Comparison of ENCODE assay signal across 22 cellular contexts in the genomic region with DNA sequence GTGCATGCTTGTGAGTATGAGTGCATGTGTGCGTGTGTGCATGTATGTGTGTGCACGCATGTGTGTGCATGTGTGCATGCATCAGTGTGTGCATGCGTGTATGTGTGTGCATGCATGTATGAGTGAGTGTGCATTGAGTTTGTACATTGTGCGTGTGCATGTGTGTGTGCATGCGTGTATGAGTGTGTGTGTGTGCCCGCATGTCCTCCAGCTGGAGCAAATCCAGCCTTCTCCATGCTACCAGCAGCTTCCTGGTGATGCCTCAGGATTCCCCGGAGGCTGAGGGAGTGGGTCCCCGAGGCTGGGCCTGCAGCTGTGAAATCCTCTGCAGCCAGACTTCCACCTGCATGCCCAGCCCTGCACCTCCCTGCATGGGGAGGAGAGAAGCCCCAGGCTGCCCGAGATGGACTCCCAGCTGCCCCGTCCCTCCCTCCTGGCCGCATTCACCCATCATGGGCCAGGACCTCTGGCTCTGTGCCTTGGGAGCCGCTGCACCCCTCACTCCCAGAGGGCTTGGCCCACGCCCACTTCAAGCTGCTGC. TPM values are rescaled to one million over a fixed set of nuclear protein-coding genes. Genes with fewer than 3 reads are reported as not detected.
DNase-seq lines count a peak whose midpoint lies in the region; ATAC-seq, FAIRE-seq and TF ChIP-seq lines count a peak whose summit lies in the region.
"Had no signal": no experiment of that assay in that cellular context is flagged by ENCODE, and none has a peak within 500 bp of the region (broad histone marks: within the 10 kb centered on the region; RNA-seq: fewer than 3 reads in every experiment).

No MANE protein-coding gene starts in this region.

- no peak overlapping the region for H2AFZ ChIP-seq in H1 (ENCODE audit: low read length)
- no peak overlapping the region for H2AFZ ChIP-seq in neural progenitor cell (replicated peaks)
- H2AFZ ChIP-seq in trophoblast cell (ENCODE audit: insufficient read depth, low read length, poor library complexity), result no peak overlapping the region
- H2AFZ ChIP-seq: GM23338 had no signal

- FAIRE-seq in H1 (lab: Jason Lieb, UNC), result no peak
- FAIRE-seq: GM18507, H54 had no signal

- H3K4ac ChIP-seq in H1 (replicated peaks; ENCODE audit: insufficient read length, low read depth, low read length) (no peak overlapping the region), trophoblast cell (ENCODE audit: low read depth, low read length) (no peak overlapping the region)

- no peak overlapping the region for H3K9ac ChIP-seq in H1 (replicated peaks in 1 of 4; ENCODE audit: extremely low read depth in 1 of 4, low read depth in 3 of 4, low read length in 3 of 4)
- H3K9ac ChIP-seq in neural progenitor cell, result no peak overlapping the region
- no peak overlapping the region for H3K9ac ChIP-seq in trophoblast cell (ENCODE audit: low read length)

- H3K79me1 ChIP-seq in H1 (ENCODE audit: low read depth, low read length) (no peaks in the 10 kb centered on the region; the same call in 1 of the 2 replicates), trophoblast cell (ENCODE audit: low read length) (no peaks in the 10 kb centered on the region)

- H3K36me3 ChIP-seq in H1 (ENCODE audit: control insufficient read depth in 2 of 4, insufficient read depth in 4 of 4, low read length in 3 of 4) (no peaks in the 10 kb centered on the region; a peak in 1 of 8 replicates), neural progenitor cell (no peaks in the 10 kb centered on the region), trophoblast cell (ENCODE audit: control insufficient read depth in 1 of 2, insufficient read depth in 2 of 2, low read length in 2 of 2) (no peaks in the 10 kb centered on the region)
- H3K36me3 ChIP-seq: HAP-1 had no signal

- H4K91ac ChIP-seq in H1 (replicated peaks; ENCODE audit: insufficient read length, low read length), result peak overlapping the region; percentile 39
- H4K91ac ChIP-seq in trophoblast cell (ENCODE audit: low read depth, low read length), result no peak overlapping the region

- H3K23ac ChIP-seq in H1 (ENCODE audit: insufficient read length) (no peak overlapping the region), trophoblast cell (ENCODE audit: low read length) (peak overlapping the region; percentile 68)

- peak overlapping the region; percentile 23; the same call in 1 of the 2 replicates for H4K8ac ChIP-seq in H1 (ENCODE audit: extremely low read depth, insufficient read depth, low read length)
- H4K8ac ChIP-seq in trophoblast cell (ENCODE audit: low read depth, low read length), result no peak overlapping the region

- H2BK5ac ChIP-seq in H1 (ENCODE audit: low read depth, low read length), result 0 out of 2 replicates have a peak overlapping the region, but pooled peaks have one; percentile 6
- H2BK5ac ChIP-seq in trophoblast cell (ENCODE audit: low read depth, low read length, poor library complexity), result no peak overlapping the region

- H3K4me1 ChIP-seq in H1 (replicated peaks in 1 of 4; ENCODE audit: control insufficient read depth in 3 of 4, insufficient read depth in 4 of 4, low read length in 3 of 4) (peaks cover 0 to 2% (median 0%) of the 10 kb centered on the region in 4 experiments; a peak in 2 of 7 replicates), neural progenitor cell (no peaks in the 10 kb centered on the region), trophoblast cell (ENCODE audit: control insufficient read depth in 1 of 2, insufficient read depth in 2 of 2, low read length in 2 of 2) (no peaks in the 10 kb centered on the region)
- H3K4me1 ChIP-seq: HAP-1 had no signal

- no peak overlapping the region for H3K27ac Mint-ChIP-seq in natural killer cell treated with Interleukin-12 subunit alpha and Interleukin-12 subunit beta and Interleukin-15 and Interleukin-18, amount 100 ng/mL, for 72 hours
- no peak overlapping the region for H3K27ac Mint-ChIP-seq in natural killer cell
- H3K27ac Mint-ChIP-seq in neural progenitor cell, result peak overlapping the region; percentile 18
- H3K27ac Mint-ChIP-seq: GM23338, HFFc6 had no signal

- TF ChIP-seq CTCF in natural killer cell (IDR thresholded peaks at IDR 0.05) (no peak), H1 (IDR thresholded peaks at IDR 0.05; ENCODE audit: control extremely low read depth in 1 of 3, insufficient read depth in 1 of 3, low read depth in 1 of 3, low read length in 3 of 3) (no peak), neural progenitor cell (IDR thresholded peaks at IDR 0.05) (no peak)

- H2AK5ac ChIP-seq in H1 (ENCODE audit: low read depth, low read length) (no peak overlapping the region), trophoblast cell (ENCODE audit: low read length) (no peak overlapping the region)

- TF ChIP-seq RAD21 in H1 (IDR thresholded peaks at IDR 0.05 in 1 of 2, conservative IDR thresholded peaks at IDR 0.05 in 1 of 2; ENCODE audit: low read depth in 2 of 2, low read length in 2 of 2), result no peak

- WGBS in H1 (ENCODE audit: extremely low coverage in 1 of 2, insufficient coverage in 1 of 2, insufficient read length in 1 of 2, insufficient replicate concordance in 2 of 2, low coverage in 1 of 2, low lambda C conversion rate in 2 of 2, missing lambda C conversion rate in 1 of 2), 2 experiments, result 87% methylated on average over 11 of the region's 13 CpGs; no CpG with 5 or more reads in 1 of the 2 experiments
- no CpG with 5 or more reads among the region's 13 CpGs for WGBS in trophoblast cell (ENCODE audit: extremely low coverage, insufficient coverage, insufficient read length)

- no peak overlapping the region for H3K18ac ChIP-seq in H1 (ENCODE audit: extremely low read depth, low read length)
- no peak overlapping the region for H3K18ac ChIP-seq in trophoblast cell (ENCODE audit: low read length)

- H4K12ac ChIP-seq in trophoblast cell (ENCODE audit: low read depth, low read length), result no peak overlapping the region

- no peak overlapping the region for H2BK20ac ChIP-seq in H1 (ENCODE audit: low read length)

- peaks cover 8% of the 10 kb centered on the region for H3K9me3 Mint-ChIP-seq in natural killer cell treated with Interleukin-12 subunit alpha and Interleukin-12 subunit beta and Interleukin-15 and Interleukin-18, amount 100 ng/mL, for 72 hours
- no peaks in the 10 kb centered on the region for H3K9me3 Mint-ChIP-seq in natural killer cell
- H3K9me3 Mint-ChIP-seq in neural progenitor cell, result peaks cover 6% of the 10 kb centered on the region
- H3K9me3 Mint-ChIP-seq: CD4-positive, alpha-beta memory T cell had no signal

- no peak overlapping the region for H2BK120ac ChIP-seq in H1 (replicated peaks; ENCODE audit: low read depth, low read length)
- H2BK120ac ChIP-seq in trophoblast cell (ENCODE audit: insufficient read depth, low read length, poor library complexity), result no peak overlapping the region

- TF ChIP-seq EP300 in H1 (IDR thresholded peaks at IDR 0.05; ENCODE audit: borderline replicate concordance in 1 of 2, low read depth in 2 of 2, low read length in 2 of 2), result no peak

- H4K20me1 ChIP-seq in H1 (replicated peaks in 1 of 2; ENCODE audit: control insufficient read depth in 1 of 2, insufficient read depth in 2 of 2, low read length in 2 of 2) (peaks cover 0 to 7% of the 10 kb centered on the region in 2 experiments), neural progenitor cell (ENCODE audit: low read depth) (no peaks in the 10 kb centered on the region)

- H3F3A ChIP-seq in neural progenitor cell (ENCODE audit: low read depth), result peaks cover 10% of the 10 kb centered on the region

- H2BK12ac ChIP-seq in H1 (ENCODE audit: low read depth, low read length) (no peak overlapping the region; the same call in 1 of the 2 replicates), trophoblast cell (ENCODE audit: low read length) (no peak overlapping the region)

- peaks cover 3% of the 10 kb centered on the region; the same call in 1 of the 2 replicates for H3K23me2 ChIP-seq in H1 (ENCODE audit: low read depth, low read length)

- H2BK15ac ChIP-seq in H1 (ENCODE audit: low read length), result no peak overlapping the region

- peak; percentile 20 for DNase-seq in natural killer cell treated with Interleukin-12 subunit alpha and Interleukin-12 subunit beta and Interleukin-15 and Interleukin-18, amount 100 ng/mL, for 72 hours (ENCODE audit: low spot score)
- no peak for DNase-seq in natural killer cell
- no peak for DNase-seq in H1 (ENCODE audit: low read depth in 1 of 2, low spot score in 2 of 2)
- DNase-seq in neural progenitor cell (ENCODE audit: low spot score), result no peak
- peak; percentile 90 to 96 for DNase-seq in trophoblast cell
- DNase-seq in posterior cingulate gyrus, result no peak
- DNase-seq: C1 segment of cervical spinal cord; Calu3; CD4-positive, alpha-beta memory T cell; COR-L47; DND-41; GDM1; HFFc6 had no signal

- TF ChIP-seq POLR2A in H1 (IDR thresholded peaks at IDR 0.05; ENCODE audit: control extremely low read depth in 1 of 2, low read depth in 2 of 2, low read length in 2 of 2), result no peak

- CTCF ChIA-PET in H1 (lab: Charles Lee; ENCODE audit: partially characterized antibody), result interaction anchor here (0.9 kb wide), 1 partner anchor 37 kb away, joined by 3 read pairs; no protein-coding TSS in a partner anchor

- no peak overlapping the region for H3K56ac ChIP-seq in H1 (replicated peaks; ENCODE audit: insufficient read length, low read depth, low read length)

- H3K14ac ChIP-seq in H1 (ENCODE audit: insufficient read length) (no peak overlapping the region), trophoblast cell (ENCODE audit: low read length) (no peak overlapping the region)

- POLR2A ChIA-PET in H1 (lab: Charles Lee; ENCODE audit: partially characterized antibody), result interaction anchor here (1.0 kb wide), 1 partner anchor 11 kb away, joined by 3 read pairs; no protein-coding TSS in a partner anchor

- H3K27me3 ChIP-seq in H1 (replicated peaks in 1 of 4; ENCODE audit: control insufficient read depth in 3 of 4, extremely low read depth in 1 of 4, insufficient read depth in 3 of 4, low read length in 3 of 4), result peaks cover 0 to 14% (median 6%) of the 10 kb centered on the region in 4 experiments; a peak in 4 of 7 replicates
- H3K27me3 ChIP-seq in neural progenitor cell, result peaks cover 22% of the 10 kb centered on the region
- no peaks in the 10 kb centered on the region for H3K27me3 ChIP-seq in trophoblast cell (ENCODE audit: insufficient read depth, low read length)

- no peak overlapping the region for H3K4me3 ChIP-seq in H1 (ENCODE audit: extremely low read depth in 1 of 4, insufficient read depth in 2 of 4, low read depth in 3 of 4, low read length in 4 of 4)
- H3K4me3 ChIP-seq in neural progenitor cell, result no peak overlapping the region
- H3K4me3 ChIP-seq in trophoblast cell (ENCODE audit: low read depth, low read length), result peak overlapping the region; percentile 6
- H3K4me3 ChIP-seq: GM23338, HAP-1 had no signal

- H3K27ac ChIP-seq in H1 (ENCODE audit: low read depth, low read length) (no peak overlapping the region), neural progenitor cell (no peak overlapping the region), trophoblast cell (ENCODE audit: low read depth, low read length) (no peak overlapping the region)

- H3K9me3 ChIP-seq in H1 (ENCODE audit: insufficient read depth in 2 of 2, low read depth in 1 of 2, low read length in 1 of 2), result peaks cover 0 to 2% of the 10 kb centered on the region in 2 experiments; a peak in 2 of 4 replicates
- H3K9me3 ChIP-seq in neural progenitor cell (ENCODE audit: low read depth), result no peaks in the 10 kb centered on the region
- peaks cover 11% of the 10 kb centered on the region for H3K9me3 ChIP-seq in trophoblast cell (ENCODE audit: insufficient read depth, low read depth, low read length)
- H3K9me3 ChIP-seq: HAP-1 had no signal

- peaks cover 0 to 6% of the 10 kb centered on the region in 2 donors for H3K4me1 Mint-ChIP-seq in natural killer cell treated with Interleukin-12 subunit alpha and Interleukin-12 subunit beta and Interleukin-15 and Interleukin-18, amount 100 ng/mL, for 72 hours (ENCODE audit: low read depth in 2 of 2)
- H3K4me1 Mint-ChIP-seq in natural killer cell (no peaks in the 10 kb centered on the region), neural progenitor cell (peaks cover 2% of the 10 kb centered on the region)

- H3K27me3 Mint-ChIP-seq in natural killer cell treated with Interleukin-12 subunit alpha and Interleukin-12 subunit beta and Interleukin-15 and Interleukin-18, amount 100 ng/mL, for 72 hours, result peaks cover 0 to 8% of the 10 kb centered on the region in 2 donors
- H3K27me3 Mint-ChIP-seq in natural killer cell (ENCODE audit: low read depth in 2 of 2) (peaks cover 7 to 15% of the 10 kb centered on the region in 2 donors), neural progenitor cell (ENCODE audit: insufficient read depth, low read depth) (peaks cover 34% of the 10 kb centered on the region)

- intact Hi-C loops in natural killer cell (cut with micrococcal nuclease), result no loop called here
- intact Hi-C loops in posterior cingulate gyrus (cut with DNase I), result no loop called here

- H4K5ac ChIP-seq in H1 (ENCODE audit: insufficient read length, low read depth, low read length), result no peak overlapping the region

- H3K4me2 ChIP-seq in H1 (ENCODE audit: insufficient read depth in 1 of 2, low read depth in 2 of 2, low read length in 2 of 2) (no peak overlapping the region), neural progenitor cell (no peak overlapping the region), trophoblast cell (ENCODE audit: low read length) (no peak overlapping the region)
- H3K4me2 ChIP-seq: GM23338 had no signal

- no peaks in the 10 kb centered on the region for H3K36me3 Mint-ChIP-seq in natural killer cell treated with Interleukin-12 subunit alpha and Interleukin-12 subunit beta and Interleukin-15 and Interleukin-18, amount 100 ng/mL, for 72 hours
- no peaks in the 10 kb centered on the region for H3K36me3 Mint-ChIP-seq in natural killer cell
- H3K36me3 Mint-ChIP-seq in neural progenitor cell, result no peaks in the 10 kb centered on the region
- H3K36me3 Mint-ChIP-seq: CD4-positive, alpha-beta memory T cell had no signal

- ATAC-seq in natural killer cell treated with Interleukin-12 subunit alpha and Interleukin-12 subunit beta and Interleukin-15 and Interleukin-18, amount 100 ng/mL, for 72 hours, result no peak
- ATAC-seq in natural killer cell (no peak), HG02981 (IDR thresholded peaks at IDR 0.05; ENCODE audit: unreplicated experiment) (no peak), HG03095 (IDR thresholded peaks at IDR 0.05; ENCODE audit: unreplicated experiment) (no peak)
- ATAC-seq: GM23338 had no signal

- no peaks in the 10 kb centered on the region for H3K79me2 ChIP-seq in H1 (ENCODE audit: control insufficient read depth in 1 of 2, insufficient read depth in 2 of 2, low read length in 2 of 2)
- no peaks in the 10 kb centered on the region for H3K79me2 ChIP-seq in neural progenitor cell (ENCODE audit: low read depth)
- no peaks in the 10 kb centered on the region for H3K79me2 ChIP-seq in trophoblast cell (ENCODE audit: control insufficient read depth, insufficient read depth, low read length, poor library complexity)

- H3K4me3 Mint-ChIP-seq in natural killer cell treated with Interleukin-12 subunit alpha and Interleukin-12 subunit beta and Interleukin-15 and Interleukin-18, amount 100 ng/mL, for 72 hours, result no peak overlapping the region
- no peak overlapping the region for H3K4me3 Mint-ChIP-seq in natural killer cell
- H3K4me3 Mint-ChIP-seq in neural progenitor cell, result no peak overlapping the region
- H3K4me3 Mint-ChIP-seq: CD4-positive, alpha-beta memory T cell; GM23338; HFFc6 had no signal

RNA-seq across cellular contexts. Expression of a gene that starts 9.3 kb away (rescaled TPM):
- not detected for total RNA-seq in natural killer cell treated with Interleukin-12 subunit alpha and Interleukin-12 subunit beta and Interleukin-15 and Interleukin-18, amount 100 ng/mL, for 72 hours
- 1 to 10 TPM in 1 of 3 donors, not detected in 2; 3.2 TPM for total RNA-seq in natural killer cell
- total RNA-seq in H1 (2021; fragmentation: NEBNext Ultra II Directional; extraction: Animal tissue kit (Norgen Biotek cat#: 25700)), result not detected in 2 replicates
- polyA plus RNA-seq in H1 (2011; rRNA removed), result 0.26 and 0.61 TPM in 2 replicates
- polyA plus RNA-seq in H1 (2011; cell fraction: cytosol; rRNA removed), result 0.62 TPM
- polyA plus RNA-seq in H1 (2011; cell fraction: nucleus; rRNA removed), result 8.5 TPM
- 0.42 to 1.1 TPM (median 0.70 TPM) in 4 replicates for polyA plus RNA-seq in H1 (2012, experiment 1 of 2)
- 0.18 TPM for polyA plus RNA-seq in H1 (2012, experiment 2 of 2)
- 0.36 TPM for polyA plus RNA-seq in H1 (2013, experiment 1 of 2)
- polyA plus RNA-seq in H1 (2013, experiment 2 of 2), result 0.17 TPM
- polyA minus RNA-seq in H1 (2011; rRNA and poly(A)+ RNA removed), result 0.28 TPM in 1 of 2 replicates, not detected in the other
- not detected for polyA minus RNA-seq in H1 (2011; cell fraction: cytosol; rRNA and poly(A)+ RNA removed)
- polyA minus RNA-seq in H1 (2011; cell fraction: nucleus; rRNA and poly(A)+ RNA removed), result not detected
- total RNA-seq in neural progenitor cell (ENCODE audit: low replicate concordance), result not detected in 2 replicates
- not detected in 2 replicates for polyA plus RNA-seq in trophoblast cell (2013)
- total RNA-seq: A172; Calu3; CD4-positive, alpha-beta memory T cell; HFFc6 had no signal
- polyA plus RNA-seq: BJ; CD4-positive, alpha-beta memory T cell; GM23338 had no signal

RNA-seq across cellular contexts. Expression of a gene that starts 24.7 kb away (rescaled TPM):
- 1 to 10 TPM in 1 of 2 donors, not detected in 1; 6.6 TPM for total RNA-seq in natural killer cell treated with Interleukin-12 subunit alpha and Interleukin-12 subunit beta and Interleukin-15 and Interleukin-18, amount 100 ng/mL, for 72 hours
- total RNA-seq in natural killer cell, result 10 to 100 TPM in 1 of 3 donors, under 1 TPM in 1, not detected in 1; 0.82 to 13.4 TPM
- total RNA-seq in H1 (2021; fragmentation: NEBNext Ultra II Directional; extraction: Animal tissue kit (Norgen Biotek cat#: 25700)), result not detected in 2 replicates
- polyA plus RNA-seq in H1 (2011; rRNA removed), result 0.09 TPM in 2 replicates
- 0.12 TPM for polyA plus RNA-seq in H1 (2011; cell fraction: cytosol; rRNA removed)
- 1.5 TPM for polyA plus RNA-seq in H1 (2011; cell fraction: nucleus; rRNA removed)
- not detected in 4 replicates for polyA plus RNA-seq in H1 (2012, experiment 1 of 2)
- polyA plus RNA-seq in H1 (2012, experiment 2 of 2), result not detected
- polyA plus RNA-seq in H1 (2013, experiment 1 of 2), result not detected
- not detected for polyA plus RNA-seq in H1 (2013, experiment 2 of 2)
- not detected in 2 replicates for polyA minus RNA-seq in H1 (2011; rRNA and poly(A)+ RNA removed)
- polyA minus RNA-seq in H1 (2011; cell fraction: cytosol; rRNA and poly(A)+ RNA removed), result not detected
- not detected for polyA minus RNA-seq in H1 (2011; cell fraction: nucleus; rRNA and poly(A)+ RNA removed)
- not detected in 2 replicates for total RNA-seq in neural progenitor cell (ENCODE audit: low replicate concordance)
- polyA plus RNA-seq in trophoblast cell (2013), result not detected in 2 replicates
- total RNA-seq: Calu3; CD4-positive, alpha-beta memory T cell; GM23338; HFFc6 had no signal
- polyA plus RNA-seq: BJ; CD4-positive, alpha-beta memory T cell; GM23338 had no signal

RNA-seq across cellular contexts. Expression of a gene that starts 35.2 kb away (rescaled TPM):
- total RNA-seq in natural killer cell treated with Interleukin-12 subunit alpha and Interleukin-12 subunit beta and Interleukin-15 and Interleukin-18, amount 100 ng/mL, for 72 hours, result 1 to 10 TPM in 1 of 2 donors, not detected in 1; 1.0 TPM
- total RNA-seq in natural killer cell, result 10 to 100 TPM in 1 of 3 donors, not detected in 2; 12.6 TPM
- not detected in 2 replicates for total RNA-seq in H1 (2021; fragmentation: NEBNext Ultra II Directional; extraction: Animal tissue kit (Norgen Biotek cat#: 25700))
- 0.08 TPM in 1 of 2 replicates, not detected in the other for polyA plus RNA-seq in H1 (2011; rRNA removed)
- 0.06 TPM for polyA plus RNA-seq in H1 (2011; cell fraction: cytosol; rRNA removed)
- 0.50 TPM for polyA plus RNA-seq in H1 (2011; cell fraction: nucleus; rRNA removed)
- not detected in 4 replicates for polyA plus RNA-seq in H1 (2012, experiment 1 of 2)
- polyA plus RNA-seq in H1 (2012, experiment 2 of 2), result not detected
- not detected for polyA plus RNA-seq in H1 (2013, experiment 1 of 2)
- polyA plus RNA-seq in H1 (2013, experiment 2 of 2), result not detected
- polyA minus RNA-seq in H1 (2011; rRNA and poly(A)+ RNA removed), result not detected in 2 replicates
- polyA minus RNA-seq in H1 (2011; cell fraction: cytosol; rRNA and poly(A)+ RNA removed), result not detected
- polyA minus RNA-seq in H1 (2011; cell fraction: nucleus; rRNA and poly(A)+ RNA removed), result not detected
- not detected in 2 replicates for total RNA-seq in neural progenitor cell (ENCODE audit: low replicate concordance)
- not detected in 2 replicates for polyA plus RNA-seq in trophoblast cell (2013)
- total RNA-seq: A172; Calu3; CD4-positive, alpha-beta memory T cell; GM23338; HFFc6 had no signal
- polyA plus RNA-seq: BJ; CD4-positive, alpha-beta memory T cell had no signal

RNA-seq across cellular contexts. Expression of a gene that starts 40.1 kb away (rescaled TPM):
- total RNA-seq in natural killer cell treated with Interleukin-12 subunit alpha and Interleukin-12 subunit beta and Interleukin-15 and Interleukin-18, amount 100 ng/mL, for 72 hours, result 1 to 10 TPM in 1 of 2 donors, not detected in 1; 1.3 TPM
- under 1 TPM in 1 of 3 donors, not detected in 2; 0.40 TPM for total RNA-seq in natural killer cell
- total RNA-seq in H1 (2021; fragmentation: NEBNext Ultra II Directional; extraction: Animal tissue kit (Norgen Biotek cat#: 25700)), result not detected in 2 replicates
- polyA plus RNA-seq in H1 (2011; rRNA removed), result not detected in 2 replicates
- polyA plus RNA-seq in H1 (2011; cell fraction: cytosol; rRNA removed), result not detected
- polyA plus RNA-seq in H1 (2011; cell fraction: nucleus; rRNA removed), result not detected
- polyA plus RNA-seq in H1 (2012, experiment 1 of 2), result 0.55 to 0.76 TPM (median 0.67 TPM) in 4 replicates
- polyA plus RNA-seq in H1 (2012, experiment 2 of 2), result not detected
- not detected for polyA plus RNA-seq in H1 (2013, experiment 1 of 2)
- polyA plus RNA-seq in H1 (2013, experiment 2 of 2), result not detected
- not detected in 2 replicates for polyA minus RNA-seq in H1 (2011; rRNA and poly(A)+ RNA removed)
- polyA minus RNA-seq in H1 (2011; cell fraction: cytosol; rRNA and poly(A)+ RNA removed), result not detected
- polyA minus RNA-seq in H1 (2011; cell fraction: nucleus; rRNA and poly(A)+ RNA removed), result not detected
- not detected in 2 replicates for total RNA-seq in neural progenitor cell (ENCODE audit: low replicate concordance)
- not detected in 2 replicates for polyA plus RNA-seq in trophoblast cell (2013)
- total RNA-seq: A673; Calu3; CD4-positive, alpha-beta memory T cell; GM23338 had no signal
- polyA plus RNA-seq: BJ; CD4-positive, alpha-beta memory T cell had no signal

RNA-seq across cellular contexts. Expression of a gene that starts 44.3 kb away (rescaled TPM):
- 100 to 1,000 TPM; 202 to 246 TPM for total RNA-seq in natural killer cell treated with Interleukin-12 subunit alpha and Interleukin-12 subunit beta and Interleukin-15 and Interleukin-18, amount 100 ng/mL, for 72 hours
- 100 to 1,000 TPM; 367 to 412 (median 383) TPM for total RNA-seq in natural killer cell
- total RNA-seq in H1 (2021; fragmentation: NEBNext Ultra II Directional; extraction: Animal tissue kit (Norgen Biotek cat#: 25700)), result 268 and 272 TPM in 2 replicates
- polyA plus RNA-seq in H1 (2011; rRNA removed), result 148 and 162 TPM in 2 replicates
- 142 TPM for polyA plus RNA-seq in H1 (2011; cell fraction: cytosol; rRNA removed)
- 143 TPM for polyA plus RNA-seq in H1 (2011; cell fraction: nucleus; rRNA removed)
- polyA plus RNA-seq in H1 (2012, experiment 1 of 2), result 186 to 197 TPM (median 190 TPM) in 4 replicates
- polyA plus RNA-seq in H1 (2012, experiment 2 of 2), result 278 TPM
- 202 TPM for polyA plus RNA-seq in H1 (2013, experiment 1 of 2)
- polyA plus RNA-seq in H1 (2013, experiment 2 of 2), result 204 TPM
- polyA minus RNA-seq in H1 (2011; rRNA and poly(A)+ RNA removed), result 87.2 and 89.0 TPM in 2 replicates
- polyA minus RNA-seq in H1 (2011; cell fraction: cytosol; rRNA and poly(A)+ RNA removed), result 84.7 TPM
- 99.4 TPM for polyA minus RNA-seq in H1 (2011; cell fraction: nucleus; rRNA and poly(A)+ RNA removed)
- 184 and 239 TPM in 2 replicates for total RNA-seq in neural progenitor cell (ENCODE audit: low replicate concordance)
- 191 and 198 TPM in 2 replicates for polyA plus RNA-seq in trophoblast cell (2013)

Comparison
In these comparisons a context has a peak if more than half of its experiments do, and no peak if none do; other contexts are left out.
1. DNase-seq: peak in natural killer cell treated with Interleukin-12 subunit alpha and Interleukin-12 subunit beta and Interleukin-15 and Interleukin-18, amount 100 ng/mL, for 72 hours (single experiment) and trophoblast cell (2 of 2); none in natural killer cell (single experiment), H1 (0 of 2), neural progenitor cell (single experiment) and posterior cingulate gyrus (0 of 10).